Comparison of ENCODE assay signal across 16 cellular contexts in the genomic region with DNA sequence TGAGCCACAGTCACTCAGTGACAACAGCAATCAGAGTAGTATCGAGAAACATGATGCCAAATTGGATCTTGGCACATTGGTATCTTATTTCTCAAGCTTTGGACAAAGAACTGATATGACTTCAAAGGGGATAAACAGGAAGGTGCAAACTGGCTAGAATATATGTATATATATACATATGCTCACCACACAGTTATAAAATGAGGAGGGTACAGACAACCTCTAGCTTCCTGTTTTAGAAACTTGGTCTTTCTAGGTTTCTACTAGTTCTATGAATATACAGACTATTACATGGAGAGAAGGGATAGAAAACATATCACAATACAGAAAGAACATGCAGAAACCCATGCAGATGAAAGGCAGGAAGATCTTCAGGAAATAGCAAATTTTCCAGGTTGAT.
DNase-seq lines count a peak whose midpoint lies in the region; ATAC-seq, FAIRE-seq and TF ChIP-seq lines count a peak whose summit lies in the region.
"Had no signal": no experiment of that assay in that cellular context is flagged by ENCODE, and none has a peak within 500 bp of the region (broad histone marks: within the 10 kb centered on the region; RNA-seq: fewer than 3 reads in every experiment).

No MANE protein-coding gene starts in this region.

- no peak for TF ChIP-seq RAD21 in A549 (conservative IDR thresholded peaks at IDR 0.05 in 1 of 2, IDR thresholded peaks at IDR 0.05 in 1 of 2)

- no peak for DNase-seq in A549 (ENCODE audit: low read depth in 1 of 2, low spot score in 1 of 2)
- peak; percentile 23 for DNase-seq in fibroblast of pulmonary artery (ENCODE audit: low read depth)
- DNase-seq in NCI-H187 (lab: John Stamatoyannopoulos, UW), result no peak
- no peak for DNase-seq in erythroblast (lab: John Stamatoyannopoulos, UW)
- no peak for DNase-seq in HK-2 (ENCODE audit: unreplicated experiment)
- DNase-seq: CD4-positive, alpha-beta memory T cell; GF-D8; GOT3; IMR-90; KBM-7 had no signal

- no peaks in the 10 kb centered on the region for H3K9me2 ChIP-seq in Loucy (replicated peaks; ENCODE audit: low read depth, low read length)

- TF ChIP-seq CTCF in A549 (IDR thresholded peaks at IDR 0.05) (no peak), Loucy (conservative IDR thresholded peaks at IDR 0.05; ENCODE audit: low read length) (no peak), fibroblast of pulmonary artery (IDR thresholded peaks at IDR 0.05; ENCODE audit: low read length, missing control alignments) (no peak)

- no peak for TF ChIP-seq POLR2A in A549 (IDR thresholded peaks at IDR 0.05; ENCODE audit: low read length)
- TF ChIP-seq POLR2A in erythroblast (IDR thresholded peaks at IDR 0.05; ENCODE audit: low read length), result no peak

- peak overlapping the region; percentile 57 for H2AFZ ChIP-seq in Loucy (ENCODE audit: low read length)

- CTCF ChIA-PET in A549 (lab: Yijun Ruan, JAX), result no interaction called here

- no peak overlapping the region for H3K4me3 ChIP-seq in A549
- H3K4me3 ChIP-seq in Loucy (ENCODE audit: low read length, poor library complexity, severe bottlenecking), result peak overlapping the region; percentile 8
- no peak overlapping the region for H3K4me3 ChIP-seq in fibroblast of pulmonary artery (replicated peaks; ENCODE audit: low read depth, low read length)
- H3K4me3 ChIP-seq: HAP-1 had no signal

- no peak overlapping the region for H3K27ac ChIP-seq in A549
- H3K27ac ChIP-seq: C4-2B had no signal

- H3K27me3 ChIP-seq in Loucy (ENCODE audit: insufficient read depth, low read length, poor library complexity, severe bottlenecking), result no peaks in the 10 kb centered on the region

- no peaks in the 10 kb centered on the region for H3F3A ChIP-seq in Loucy (ENCODE audit: low read depth)

- H3K4me1 ChIP-seq in A549, result no peaks in the 10 kb centered on the region
- peaks cover 19% of the 10 kb centered on the region for H3K4me1 ChIP-seq in Loucy (ENCODE audit: insufficient read depth, low read length, poor library complexity, severe bottlenecking)
- H3K4me1 ChIP-seq: HAP-1 had no signal

- H3K36me3 ChIP-seq in Loucy (ENCODE audit: insufficient read depth, low read length), result no peaks in the 10 kb centered on the region
- H3K36me3 ChIP-seq: HAP-1 had no signal

- H4K20me1 ChIP-seq in Loucy (ENCODE audit: insufficient read depth, low read length, poor library complexity, severe bottlenecking), result no peaks in the 10 kb centered on the region

- peak overlapping the region; percentile 4 for H3K9ac ChIP-seq in Loucy (ENCODE audit: low read depth, low read length, poor library complexity, severe bottlenecking)

- no peak for FAIRE-seq in A549 (lab: Jason Lieb, UNC)
- FAIRE-seq: D721Med had no signal

- no peaks in the 10 kb centered on the region for H3K79me2 ChIP-seq in Loucy (ENCODE audit: insufficient read depth, low read length)

- POLR2A ChIA-PET in A549 (lab: Yijun Ruan, JAX), result no interaction called here

- TF ChIP-seq EP300 in A549 (IDR thresholded peaks at IDR 0.05), result no peak

- no peak for ATAC-seq in A549
- peak; percentile 76 for ATAC-seq in GM19351 (IDR thresholded peaks at IDR 0.05; ENCODE audit: unreplicated experiment)
- no peak for ATAC-seq in GM18511 (IDR thresholded peaks at IDR 0.05; ENCODE audit: unreplicated experiment)

- H3K4me2 ChIP-seq in A549, result peak overlapping the region; percentile 10; the same call in 1 of the 3 replicates
- H3K4me2 ChIP-seq in Loucy (ENCODE audit: low read depth, low read length, poor library complexity, severe bottlenecking), result peak overlapping the region; percentile 39

- no peaks in the 10 kb centered on the region for H3K9me3 ChIP-seq in A549
- no peaks in the 10 kb centered on the region; the same call in 1 of the 2 replicates for H3K9me3 ChIP-seq in Loucy (ENCODE audit: insufficient read depth, low read depth, low read length)
- H3K9me3 ChIP-seq: HAP-1 had no signal

- 77% methylated on average over 1 of the region's 1 CpG for WGBS in A549 (ENCODE audit: missing lambda C conversion rate)

TF ChIP-seq in A549, 52 proteins besides CTCF, POLR2A, EP300 and RAD21:
- TF ChIP-seq KDM1A (IDR thresholded peaks at IDR 0.05; ENCODE audit: low read depth) (no peak), MYC (IDR thresholded peaks at IDR 0.05; ENCODE audit: borderline replicate concordance, low read length) (no peak), RCOR1 (IDR thresholded peaks at IDR 0.05; ENCODE audit: low read depth, low read length) (no peak)
- TF ChIP-seq, protein P1, sequence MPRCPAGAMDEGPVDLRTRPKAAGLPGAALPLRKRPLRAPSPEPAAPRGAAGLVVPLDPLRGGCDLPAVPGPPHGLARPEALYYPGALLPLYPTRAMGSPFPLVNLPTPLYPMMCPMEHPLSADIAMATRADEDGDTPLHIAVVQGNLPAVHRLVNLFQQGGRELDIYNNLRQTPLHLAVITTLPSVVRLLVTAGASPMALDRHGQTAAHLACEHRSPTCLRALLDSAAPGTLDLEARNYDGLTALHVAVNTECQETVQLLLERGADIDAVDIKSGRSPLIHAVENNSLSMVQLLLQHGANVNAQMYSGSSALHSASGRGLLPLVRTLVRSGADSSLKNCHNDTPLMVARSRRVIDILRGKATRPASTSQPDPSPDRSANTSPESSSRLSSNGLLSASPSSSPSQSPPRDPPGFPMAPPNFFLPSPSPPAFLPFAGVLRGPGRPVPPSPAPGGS (IDR thresholded peaks at IDR 0.05), result no peak
